Comparison of ENCODE assay signal across 8 cellular contexts in the genomic region with DNA sequence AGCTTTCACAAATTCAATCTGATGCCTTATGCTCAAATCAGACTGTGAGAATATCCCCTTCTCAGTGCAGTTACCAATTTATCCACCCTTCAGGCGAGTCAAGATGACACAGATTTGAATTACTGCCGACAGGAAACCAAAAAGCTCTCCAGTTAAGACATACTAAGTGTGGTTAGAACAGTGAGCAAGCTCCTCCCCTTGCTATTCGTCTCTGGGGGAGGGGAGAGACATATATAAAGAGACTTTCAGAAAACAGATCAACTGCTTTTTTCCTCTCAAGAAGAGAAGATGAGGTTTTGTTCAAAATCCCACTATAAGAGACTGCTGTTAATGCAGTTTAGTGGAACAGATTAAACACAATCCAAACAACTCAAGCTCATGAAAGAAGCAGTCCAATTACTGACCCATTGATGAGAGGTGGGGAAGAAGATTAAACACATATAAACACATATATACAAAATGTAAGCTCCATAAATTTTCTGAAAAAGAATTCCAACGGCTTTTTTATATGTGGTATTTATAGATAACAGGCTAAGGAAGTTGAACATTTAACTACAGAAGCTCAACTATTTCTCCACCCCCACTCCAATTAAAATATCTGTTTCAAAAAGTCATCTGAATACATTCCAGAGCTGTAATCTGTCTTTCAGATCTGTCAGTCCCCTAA.
A peak's percentile ranks its signal among the peaks of the same experiment; 100 is the strongest.
DNase-seq lines count a peak whose midpoint lies in the region; ATAC-seq and TF ChIP-seq lines count a peak whose summit lies in the region.

No MANE protein-coding gene starts in this region.

- no peaks in the 10 kb centered on the region for H3K27me3 ChIP-seq in CD4-positive, alpha-beta memory T cell (ENCODE audit: insufficient read depth, low read length)

- intact Hi-C loops in CD4-positive, alpha-beta memory T cell (cut with micrococcal nuclease), result loop anchor here (1.0 to 10.0 kb wide), 4 partner anchors 9 to 113 kb away; a partner anchor contains a TSS

- H3K36me3 Mint-ChIP-seq in CD4-positive, alpha-beta memory T cell, result no peaks in the 10 kb centered on the region

- DNase-seq in CD4-positive, alpha-beta memory T cell, result peak; percentile 71 to 83 (median 77)
- DNase-seq in MV-4-11 (lab: John Stamatoyannopoulos, UW) (peak; percentile 93), activated T-cell treated with anti-CD3 and anti-CD28 coated beads for 4 hours (peak; percentile 46), fibroblast of the aortic adventitia (ENCODE audit: low read depth) (peak; percentile 47), renal cortical epithelial cell (ENCODE audit: low read depth) (peak; percentile 55), amniotic stem cell (lab: John Stamatoyannopoulos, UW) (no peak), cortex of kidney (lab: John Stamatoyannopoulos, UW) (no peak)

- peaks cover 67% of the 10 kb centered on the region for H3K4me1 ChIP-seq in CD4-positive, alpha-beta memory T cell (ENCODE audit: insufficient read depth, low read length)

- ATAC-seq in GM21619 (IDR thresholded peaks at IDR 0.05; ENCODE audit: unreplicated experiment), result peak; percentile 78

- TF ChIP-seq CTCF in fibroblast of the aortic adventitia (IDR thresholded peaks at IDR 0.05; ENCODE audit: insufficient read depth, low read length), result no peak

- H3K27ac Mint-ChIP-seq in CD4-positive, alpha-beta memory T cell, result peak overlapping the region; percentile 86 to 94 (median 92)

- H3K4me3 ChIP-seq in CD4-positive, alpha-beta memory T cell (ENCODE audit: low read length in 2 of 2), result peak overlapping the region; percentile 32 to 61
- H3K4me3 ChIP-seq in fibroblast of the aortic adventitia (ENCODE audit: low read depth, low read length), result no peak overlapping the region

- H3K27ac ChIP-seq in CD4-positive, alpha-beta memory T cell (ENCODE audit: low read depth, low read length), result peak overlapping the region; percentile 50

- POLR2A ChIA-PET in CD4-positive, alpha-beta memory T cell (lab: Charles Lee; ENCODE audit: partially characterized antibody), result interaction anchor here (0.6 to 5.9 kb wide), 18 partner anchors 8 to 839 kb away, joined by 3 to 58 read pairs (median 5); a partner anchor contains a TSS

- H3K9me3 ChIP-seq in CD4-positive, alpha-beta memory T cell (ENCODE audit: control insufficient read depth in 1 of 2, low read length in 2 of 2), result no peaks in the 10 kb centered on the region

- H3K36me3 ChIP-seq in CD4-positive, alpha-beta memory T cell (ENCODE audit: insufficient read depth, low read length), result no peaks in the 10 kb centered on the region

- peaks cover 49 to 64% (median 60%) of the 10 kb centered on the region in 4 donors for H3K4me1 Mint-ChIP-seq in CD4-positive, alpha-beta memory T cell

- peaks cover 0 to 2% (median 0%) of the 10 kb centered on the region in 8 donors for H3K9me3 Mint-ChIP-seq in CD4-positive, alpha-beta memory T cell

- H3K27me3 Mint-ChIP-seq in CD4-positive, alpha-beta memory T cell, result no peaks in the 10 kb centered on the region

- CTCF ChIA-PET in CD4-positive, alpha-beta memory T cell (lab: Charles Lee; ENCODE audit: partially characterized antibody), result interaction anchor here (0.6 to 6.9 kb wide), 14 partner anchors 9 to 257 kb away, joined by 3 to 92 read pairs (median 4); a partner anchor contains a TSS

- H3K4me3 Mint-ChIP-seq in CD4-positive, alpha-beta memory T cell, result peak overlapping the region; percentile 81 to 93 (median 87)

Comparison
In these comparisons a context has a peak if more than half of its experiments do, and no peak if none do; other contexts are left out.
1. DNase-seq: peak in CD4-positive, alpha-beta memory T cell (5 of 5), MV-4-11 (single experiment), activated T-cell treated with anti-CD3 and anti-CD28 coated beads for 4 hours (single experiment), fibroblast of the aortic adventitia (single experiment) and renal cortical epithelial cell (single experiment); none in amniotic stem cell (single experiment) and cortex of kidney (single experiment).